1 cellular context compared by ENCODE assay signal in genomic region chr7:4683043-4683883, GRCh38.
TF ChIP-seq lines count a peak whose summit lies in the region.

No MANE protein-coding gene starts in this region.

TF ChIP-seq in K562, 482 proteins besides CTCF, POLR2A, EP300 and RAD21 (continued from another document and continues in another):
- TF ChIP-seq ZBTB40 (IDR thresholded peaks at IDR 0.05) (no peak), ZBTB40 (CRISPR knock-in tag; IDR thresholded peaks at IDR 0.05) (no peak), TAF15 (IDR thresholded peaks at IDR 0.05; ENCODE audit: low read depth, low read length) (no peak), SRSF9 (IDR thresholded peaks at IDR 0.05; ENCODE audit: borderline replicate concordance, low read depth, low read length) (no peak), CREB1 (IDR thresholded peaks at IDR 0.05) (no peak), CREB1 (CRISPR knock-in tag; IDR thresholded peaks at IDR 0.05) (no peak), IRF1 (CRISPR knock-in tag; IDR thresholded peaks at IDR 0.05; ENCODE audit: borderline replicate concordance) (no peak), MTA2 (IDR thresholded peaks at IDR 0.05; ENCODE audit: low read depth) (no peak), FOS (IDR thresholded peaks at IDR 0.05; ENCODE audit: extremely low read depth, insufficient read length) (no peak), GATA2 (CRISPR knock-in tag; IDR thresholded peaks at IDR 0.05) (no peak), ELF2 (CRISPR knock-in tag; IDR thresholded peaks at IDR 0.05) (no peak), ILF3 (IDR thresholded peaks at IDR 0.05; ENCODE audit: borderline replicate concordance) (no peak), RBM34 (IDR thresholded peaks at IDR 0.05; ENCODE audit: borderline replicate concordance, insufficient read depth, low read length) (no peak), SREBF2 (CRISPR knock-in tag; IDR thresholded peaks at IDR 0.05) (no peak), SRSF7 (optimal IDR thresholded peaks at IDR 0.05; ENCODE audit: low read depth, low read length) (no peak), FIP1L1 (IDR thresholded peaks at IDR 0.05; ENCODE audit: low read depth, low read length, poor library complexity, severe bottlenecking) (peak; percentile 28), RBM25 (IDR thresholded peaks at IDR 0.05; ENCODE audit: low read depth, low read length, severe bottlenecking) (no peak), MAFK (IDR thresholded peaks at IDR 0.05; ENCODE audit: low read length) (no peak), POLR2G (IDR thresholded peaks at IDR 0.05; ENCODE audit: low read depth, low read length) (peak; percentile 59), SIN3A (IDR thresholded peaks at IDR 0.05; ENCODE audit: borderline replicate concordance in 2 of 2, control insufficient read depth in 1 of 2, low read depth in 2 of 2, low read length in 2 of 2) (0 out of 4 replicates have a peak, but pooled peaks of 1 of the 2 experiments have one; percentile 52), ZNF584 (CRISPR knock-in tag; IDR thresholded peaks at IDR 0.05; ENCODE audit: low read depth) (no peak), XRCC4 (IDR thresholded peaks at IDR 0.05; ENCODE audit: extremely low read depth, insufficient read depth, insufficient read length) (no peak), ZNF699 (CRISPR knock-in tag; IDR thresholded peaks at IDR 0.05; ENCODE audit: insufficient replicate concordance) (no peak), ZNF592 (IDR thresholded peaks at IDR 0.05) (no peak), NCOA4 (IDR thresholded peaks at IDR 0.05; ENCODE audit: partially characterized antibody) (no peak), EZH2 (IDR thresholded peaks at IDR 0.05; ENCODE audit: borderline replicate concordance, low read depth, low read length) (no peak), SRSF3 (IDR thresholded peaks at IDR 0.05; ENCODE audit: insufficient read depth, low read length) (no peak), ZNF668 (CRISPR knock-in tag; IDR thresholded peaks at IDR 0.05) (no peak), POU5F1 (IDR thresholded peaks at IDR 0.05; ENCODE audit: borderline replicate concordance, low read depth, low read length, partially characterized antibody) (no peak), ZBTB8A (IDR thresholded peaks at IDR 0.05; ENCODE audit: partially characterized antibody) (no peak), SIN3B (IDR thresholded peaks at IDR 0.05; ENCODE audit: low read depth) (no peak), ZNF561 (CRISPR knock-in tag; conservative IDR thresholded peaks at IDR 0.05) (no peak), ZBTB7A (IDR thresholded peaks at IDR 0.05; ENCODE audit: borderline replicate concordance, control insufficient read depth, low read depth, low read length) (peak; percentile 88; the same call in 1 of the 2 replicates), MGA (IDR thresholded peaks at IDR 0.05) (no peak), HOXB6 (CRISPR knock-in tag; IDR thresholded peaks at IDR 0.05; ENCODE audit: borderline replicate concordance) (no peak), ESRRA (IDR thresholded peaks at IDR 0.05; ENCODE audit: borderline replicate concordance, low read depth) (peak; percentile 96)
